In genomic region chr5:79254067-79254466, GRCh38 we compare ENCODE assay signal across 7 cellular contexts. TPM values are rescaled to one million over a fixed set of nuclear protein-coding genes. Genes with fewer than 3 reads are reported as not detected.
DNase-seq lines count a peak whose midpoint lies in the region; ATAC-seq and TF ChIP-seq lines count a peak whose summit lies in the region.
"Not testable (repeated sequence)": the region's sequence is repeated elsewhere in the genome, so short reads cannot be mapped to it uniquely, and the experiment has no call there.

No MANE protein-coding gene starts in this region.

- not testable (repeated sequence) for TF ChIP-seq CTCF in HEK293 (tag by site-specific recombination; IDR thresholded peaks at IDR 0.05); mammary epithelial cell (conservative IDR thresholded peaks at IDR 0.05 in 1 of 2, IDR thresholded peaks at IDR 0.05 in 1 of 2; ENCODE audit: extremely low read depth in 1 of 2, insufficient read depth in 1 of 2, low read depth in 1 of 2, low read length in 2 of 2); endodermal cell (conservative IDR thresholded peaks at IDR 0.05); esophagus squamous epithelium (IDR thresholded peaks at IDR 0.05); nephron progenitor cell (IDR thresholded peaks at IDR 0.05)

- POLR2A ChIA-PET in HEK293 (lab: Yijun Ruan, JAX) = interaction anchor here (0.6 kb wide), 2 partner anchors 120 to 278 kb away, joined by 3 to 4 read pairs; no protein-coding TSS in a partner anchor

- not testable (repeated sequence) for H3K36me3 Mint-ChIP-seq in T-helper 17 cell (ENCODE audit: low read depth)
- peaks cover 11% of the 10 kb centered on the region for H3K36me3 Mint-ChIP-seq in endodermal cell (ENCODE audit: low read depth)
- H3K36me3 Mint-ChIP-seq in nephron progenitor cell (ENCODE audit: low read depth) = peaks cover 17% of the 10 kb centered on the region

- H2AFZ ChIP-seq in mammary epithelial cell (ENCODE audit: low read depth, low read length) = not testable (repeated sequence)

- not testable (repeated sequence) for TF ChIP-seq POLR2A in esophagus squamous epithelium (IDR thresholded peaks at IDR 0.05)

- not testable (repeated sequence) for H3K36me3 ChIP-seq in HEK293 (ENCODE audit: control insufficient read depth in 2 of 2, insufficient read depth in 1 of 2, low read length in 2 of 2); mammary epithelial cell (ENCODE audit: insufficient read depth, low read length); endodermal cell (ENCODE audit: control insufficient read depth, insufficient read depth, low read length); esophagus squamous epithelium

- not testable (repeated sequence) for H3K79me2 ChIP-seq in mammary epithelial cell (ENCODE audit: insufficient read depth, low read length)

- ATAC-seq in T-helper 17 cell = not testable (repeated sequence)

- not testable (repeated sequence) for H3K4me3 ChIP-seq in HEK293 (ENCODE audit: low read depth, low read length); mammary epithelial cell (replicated peaks in 1 of 3; ENCODE audit: insufficient read depth in 1 of 3, low read depth in 2 of 3, low read length in 3 of 3); endodermal cell (ENCODE audit: low read length); esophagus squamous epithelium

- CTCF ChIA-PET in HEK293 (lab: Yijun Ruan, JAX) = interaction anchor here (0.7 to 1.2 kb wide), 2 partner anchors 121 to 1772 kb away, joined by 4 read pairs; no protein-coding TSS in a partner anchor
- CTCF ChIA-PET in mammary epithelial cell (lab: Charles Lee; ENCODE audit: low non-redundant PET) = not testable (repeated sequence)

- BruUV-seq in mammary epithelial cell (replicated peaks; lab: Mats Ljungman, UMichigan) = not testable (repeated sequence)

- in situ Hi-C loops in mammary epithelial cell (cut with MboI; ENCODE audit: low sequenced_read_pairs in 2 of 2) = loop anchor here (10.0 to 25.0 kb wide), 2 partner anchors 208 to 211 kb away; no protein-coding TSS in a partner anchor

- not testable (repeated sequence) for H3K27me3 Mint-ChIP-seq in T-helper 17 cell; endodermal cell (ENCODE audit: insufficient read depth); nephron progenitor cell (ENCODE audit: low read depth, poor library complexity)

- H3K4me3 Mint-ChIP-seq in T-helper 17 cell = peak overlapping the region; percentile 4
- not testable (repeated sequence) for H3K4me3 Mint-ChIP-seq in endodermal cell, nephron progenitor cell

- not testable (repeated sequence) for H3K27ac ChIP-seq in HEK293 (ENCODE audit: extremely low read depth, low read depth, low read length); mammary epithelial cell (ENCODE audit: insufficient read depth, low read depth, low read length); endodermal cell (ENCODE audit: low read depth, low read length)
- peak overlapping the region in 3 of 4 donors; percentile 40 to 50 (median 43) for H3K27ac ChIP-seq in esophagus squamous epithelium

- H3K9me3 ChIP-seq in HEK293 (ENCODE audit: control insufficient read depth, insufficient read depth, low read depth, low read length); T-helper 17 cell (ENCODE audit: control insufficient read depth, low read length, poor library complexity, severe bottlenecking); mammary epithelial cell (replicated peaks; ENCODE audit: insufficient read depth, low read length); endodermal cell (ENCODE audit: control insufficient read depth, low read length); esophagus squamous epithelium: not testable (repeated sequence)

- dilution Hi-C loops in mammary epithelial cell (cut with HindIII; ENCODE audit: low sequenced_read_pairs) = not testable (repeated sequence)

- H3K4me1 Mint-ChIP-seq in T-helper 17 cell (peaks cover 52% of the 10 kb centered on the region), endodermal cell (peaks cover 40% of the 10 kb centered on the region)
- H3K4me1 Mint-ChIP-seq in nephron progenitor cell = not testable (repeated sequence)

- intact Hi-C loops in mammary epithelial cell (cut with micrococcal nuclease); esophagus squamous epithelium (cut with DNase I): not testable (repeated sequence)

- H3K9me3 Mint-ChIP-seq in endodermal cell = not testable (repeated sequence)
- H3K9me3 Mint-ChIP-seq in nephron progenitor cell = peaks cover 12% of the 10 kb centered on the region

- H4K20me1 ChIP-seq in mammary epithelial cell (ENCODE audit: insufficient read depth, low read length) = not testable (repeated sequence)

- not testable (repeated sequence) for H3K27me3 ChIP-seq in mammary epithelial cell (ENCODE audit: insufficient read depth, low read length); endodermal cell (ENCODE audit: control insufficient read depth, insufficient read depth, low read length, poor library complexity, severe bottlenecking); esophagus squamous epithelium

- not testable (repeated sequence) for H3K9ac ChIP-seq in mammary epithelial cell (ENCODE audit: insufficient read depth, low read length); endodermal cell (ENCODE audit: extremely low read depth, low read length, poor library complexity, severe bottlenecking)

- not testable (repeated sequence) for H3K4me1 ChIP-seq in HEK293 (ENCODE audit: control insufficient read depth, insufficient read depth, low read length); endodermal cell (ENCODE audit: control insufficient read depth, insufficient read depth, low read length)
- H3K4me1 ChIP-seq in mammary epithelial cell (ENCODE audit: insufficient read depth, low read length) (peaks cover 16% of the 10 kb centered on the region), esophagus squamous epithelium (peaks cover 11 to 41% (median 11%) of the 10 kb centered on the region in 3 donors)

- DNase-seq in T-helper 17 cell; mammary epithelial cell; endodermal cell; esophagus squamous epithelium (lab: John Stamatoyannopoulos, UW); nephron progenitor cell: not testable (repeated sequence)
- peak; percentile 7 for DNase-seq in renal cortical epithelial cell (ENCODE audit: low read depth)

- WGBS in mammary epithelial cell (ENCODE audit: low coverage, missing lambda C conversion rate) = 47% methylated on average over 4 of the region's 8 CpGs
- 84 to 93% methylated on average over 6 to 8 of the region's 8 CpGs for WGBS in endodermal cell (ENCODE audit: insufficient coverage in 1 of 2, insufficient read length in 1 of 2), 2 experiments
- WGBS in esophagus squamous epithelium, 2 donors = 30 to 38% methylated on average over 8 of the region's 8 CpGs

- H3K4me2 ChIP-seq in mammary epithelial cell (ENCODE audit: insufficient read depth, low read depth, low read length) = peak overlapping the region; percentile 8

- not testable (repeated sequence) for H3K27ac Mint-ChIP-seq in T-helper 17 cell
- H3K27ac Mint-ChIP-seq in endodermal cell (peak overlapping the region; percentile 49), nephron progenitor cell (peak overlapping the region; percentile 6)

TF ChIP-seq in HEK293, 187 proteins besides CTCF, POLR2A, EP300 and RAD21 (continues in another document):
- peak; percentile 78 for TF ChIP-seq WT1 (tag by site-specific recombination; IDR thresholded peaks at IDR 0.05)
- TF ChIP-seq ZNF362 (tag by site-specific recombination; IDR thresholded peaks at IDR 0.05) = 0 out of 2 replicates have a peak, but pooled peaks have one; percentile 71
- peak; percentile 78 for TF ChIP-seq ZNF341 (tag by site-specific recombination; IDR thresholded peaks at IDR 0.05; ENCODE audit: low read depth)
- TF ChIP-seq, protein P1, sequence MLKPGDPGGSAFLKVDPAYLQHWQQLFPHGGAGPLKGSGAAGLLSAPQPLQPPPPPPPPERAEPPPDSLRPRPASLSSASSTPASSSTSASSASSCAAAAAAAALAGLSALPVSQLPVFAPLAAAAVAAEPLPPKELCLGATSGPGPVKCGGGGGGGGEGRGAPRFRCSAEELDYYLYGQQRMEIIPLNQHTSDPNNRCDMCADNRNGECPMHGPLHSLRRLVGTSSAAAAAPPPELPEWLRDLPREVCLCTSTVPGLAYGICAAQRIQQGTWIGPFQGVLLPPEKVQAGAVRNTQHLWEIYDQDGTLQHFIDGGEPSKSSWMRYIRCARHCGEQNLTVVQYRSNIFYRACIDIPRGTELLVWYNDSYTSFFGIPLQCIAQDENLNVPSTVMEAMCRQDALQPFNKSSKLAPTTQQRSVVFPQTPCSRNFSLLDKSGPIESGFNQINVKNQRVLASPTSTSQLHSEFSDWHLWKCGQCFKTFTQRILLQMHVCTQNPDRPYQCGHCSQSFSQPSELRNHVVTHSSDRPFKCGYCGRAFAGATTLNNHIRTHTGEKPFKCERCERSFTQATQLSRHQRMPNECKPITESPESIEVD (tag by site-specific recombination; IDR thresholded peaks at IDR 0.05) = peak; percentile 88
- 0 out of 2 replicates have a peak, but pooled peaks have one; percentile 16 for TF ChIP-seq PRDM1 (tag by site-specific recombination; IDR thresholded peaks at IDR 0.05)
- TF ChIP-seq ZNF335 (tag by site-specific recombination; conservative IDR thresholded peaks at IDR 0.05) = 0 out of 2 replicates have a peak, but pooled peaks have one; percentile 39

RNA-seq across cellular contexts. Expression of gene JMY, which starts 18.1 kb away (rescaled TPM):
- total RNA-seq in T-helper 17 cell (10 to 100 TPM; 60.5 to 74.3 TPM), mammary epithelial cell (10 to 100 TPM in 1 of 2 donors, 1 to 10 TPM in 1; 7.5 to 16.8 TPM), endodermal cell (10 to 100 TPM; 19.4 to 20.8 TPM), esophagus squamous epithelium (10 to 100 TPM in 1 of 4 donors, 1 to 10 TPM in 3; 5.8 to 15.8 (median 8.9) TPM), renal cortical epithelial cell (8.3 and 35.5 TPM in 2 replicates)
- 1.5 TPM for polyA plus RNA-seq in mammary epithelial cell
- polyA minus RNA-seq in mammary epithelial cell = 3.2 TPM
- polyA plus RNA-seq in endodermal cell (2013, experiment 1 of 2) = 5.9 TPM
- polyA plus RNA-seq in endodermal cell (2013, experiment 2 of 2) = 4.9 TPM
